19 cellular contexts compared by ENCODE assay signal in genomic region chr16:49786926-49787557, GRCh38.
"Had no signal": no experiment of that assay in that cellular context is flagged by ENCODE, and none has a peak within 500 bp of the region (broad histone marks: within the 10 kb centered on the region; RNA-seq: fewer than 3 reads in every experiment).

No MANE protein-coding gene starts in this region.

- DNase-seq: cerebellar nuclear complex; esophagus squamous epithelium; foreskin fibroblast; glutamatergic neuron; kidney; left colon; mammary epithelial cell; mucosa of descending colon; naive thymus-derived CD8-positive, alpha-beta T cell; pancreas; retina; right lobe of liver; stimulated activated naive CD4-positive, alpha-beta T cell treated with Interleukin-2 at 50 U/mL for 16 hours; thyroid gland had no signal

- H3K4me1 Mint-ChIP-seq: naive thymus-derived CD8-positive, alpha-beta T cell had no signal

- ATAC-seq: gastroesophageal sphincter; left colon; mucosa of descending colon; naive thymus-derived CD8-positive, alpha-beta T cell; pancreas; right lobe of liver had no signal

- H2AFZ ChIP-seq: neural progenitor cell had no signal

- H3K36me3 ChIP-seq: esophagus squamous epithelium, gastroesophageal sphincter, neural progenitor cell, pancreas, prostate gland, right lobe of liver, thyroid gland had no signal

- H3K9me3 Mint-ChIP-seq: dendritic cell treated with granulocyte-macrophage colony-stimulating factor and Interleukin-4, amounts not matched to agents 40 ng/mL and 50 ng/mL, for 4 days; naive thymus-derived CD8-positive, alpha-beta T cell; type B pancreatic cell had no signal

- H3K4me2 ChIP-seq: neural progenitor cell had no signal

- H3K4me1 ChIP-seq: pancreas, prostate gland, right lobe of liver had no signal

- H3K4me3 ChIP-seq: esophagus squamous epithelium, gastroesophageal sphincter, mucosa of descending colon, neural progenitor cell, pancreas, prostate gland, right lobe of liver, thyroid gland had no signal

- H3K9me3 ChIP-seq: esophagus squamous epithelium, gastroesophageal sphincter, mucosa of descending colon, pancreas, prostate gland, right lobe of liver, thyroid gland had no signal

- H3K36me3 Mint-ChIP-seq: naive thymus-derived CD8-positive, alpha-beta T cell had no signal

- H3K27ac Mint-ChIP-seq: dendritic cell treated with granulocyte-macrophage colony-stimulating factor and Interleukin-4, amounts not matched to agents 40 ng/mL and 50 ng/mL, for 4 days; naive thymus-derived CD8-positive, alpha-beta T cell; neural progenitor cell; type B pancreatic cell had no signal

- H3K27ac ChIP-seq: neural progenitor cell, pancreas, right lobe of liver, thyroid gland had no signal

- H3K27me3 ChIP-seq: esophagus squamous epithelium, gastroesophageal sphincter, neural progenitor cell, pancreas, right lobe of liver, thyroid gland had no signal

- H3K27me3 Mint-ChIP-seq: type B pancreatic cell had no signal

- H3K4me3 Mint-ChIP-seq: dendritic cell treated with granulocyte-macrophage colony-stimulating factor and Interleukin-4, amounts not matched to agents 40 ng/mL and 50 ng/mL, for 4 days; naive thymus-derived CD8-positive, alpha-beta T cell; neural progenitor cell; type B pancreatic cell had no signal

- H3K9ac ChIP-seq: neural progenitor cell had no signal
